Comparison of ENCODE assay signal across 9 cellular contexts in the genomic region with DNA sequence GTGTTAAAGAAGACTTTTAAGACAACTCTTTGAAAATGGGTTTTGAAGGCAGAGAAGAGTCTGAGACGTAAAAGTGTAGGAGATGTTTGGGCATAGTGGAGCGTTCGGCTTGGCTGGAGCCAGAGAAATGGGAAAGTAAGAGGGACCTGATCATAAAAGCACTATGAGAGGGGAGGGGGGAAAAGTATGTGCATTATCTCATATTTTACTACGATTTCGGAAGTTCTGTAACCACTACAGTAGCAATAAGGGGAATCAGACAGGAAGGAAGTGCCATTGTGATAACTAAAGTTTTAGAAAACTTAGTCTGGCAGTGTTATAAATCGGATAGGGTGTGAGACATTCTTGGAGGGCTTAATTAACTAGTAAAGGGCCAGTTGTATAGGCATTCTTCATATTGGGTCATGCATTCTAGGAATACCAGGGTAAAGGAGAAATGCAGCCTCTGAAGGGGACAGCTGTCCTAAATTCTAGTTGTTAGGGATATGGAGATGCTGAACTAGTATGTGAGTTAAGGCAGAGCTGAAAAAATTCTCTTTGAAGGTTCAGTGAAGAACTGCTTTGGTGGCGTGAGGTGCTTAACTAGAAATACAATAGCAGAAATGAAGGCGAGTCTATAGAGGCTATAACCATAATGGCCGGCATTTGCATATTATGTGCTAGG.
DNase-seq lines count a peak whose midpoint lies in the region; ATAC-seq and TF ChIP-seq lines count a peak whose summit lies in the region.
"Had no signal": no experiment of that assay in that cellular context is flagged by ENCODE, and none has a peak within 500 bp of the region (broad histone marks: within the 10 kb centered on the region; RNA-seq: fewer than 3 reads in every experiment).

No MANE protein-coding gene starts in this region.

- no peaks in the 10 kb centered on the region for H3K27me3 Mint-ChIP-seq in activated CD4-positive, alpha-beta T cell treated with anti-CD3 and anti-CD28 coated beads, Interleukin-2, amount 10 ng/mL, durations not matched to agents 24 days and 14 days
- peaks cover 10% of the 10 kb centered on the region for H3K27me3 Mint-ChIP-seq in activated CD8-positive, alpha-beta T cell treated with anti-CD3 and anti-CD28 coated beads for 36 hours

- no peaks in the 10 kb centered on the region for H3K36me3 Mint-ChIP-seq in activated CD4-positive, alpha-beta T cell treated with anti-CD3 and anti-CD28 coated beads, Interleukin-2, amount 10 ng/mL, durations not matched to agents 24 days and 14 days (ENCODE audit: low read depth)
- peaks cover 3% of the 10 kb centered on the region for H3K36me3 Mint-ChIP-seq in activated CD8-positive, alpha-beta T cell treated with anti-CD3 and anti-CD28 coated beads for 36 hours (ENCODE audit: low read depth)

- no peak for TF ChIP-seq EP300 in stomach (IDR thresholded peaks at IDR 0.05)

- H3K36me3 ChIP-seq in stomach: no peaks in the 10 kb centered on the region

- peaks cover 0 to 19% (median 14%) of the 10 kb centered on the region in 4 donors for H3K4me1 ChIP-seq in stomach

- H3K9me3 Mint-ChIP-seq in activated CD4-positive, alpha-beta T cell treated with anti-CD3 and anti-CD28 coated beads, Interleukin-2, amount 10 ng/mL, durations not matched to agents 24 days and 14 days: peaks cover 5% of the 10 kb centered on the region
- no peaks in the 10 kb centered on the region for H3K9me3 Mint-ChIP-seq in activated CD8-positive, alpha-beta T cell treated with anti-CD3 and anti-CD28 coated beads for 36 hours

- peaks cover 36% of the 10 kb centered on the region for H3K4me1 Mint-ChIP-seq in activated CD4-positive, alpha-beta T cell treated with anti-CD3 and anti-CD28 coated beads, Interleukin-2, amount 10 ng/mL, durations not matched to agents 24 days and 14 days
- peaks cover 25% of the 10 kb centered on the region for H3K4me1 Mint-ChIP-seq in activated CD8-positive, alpha-beta T cell treated with anti-CD3 and anti-CD28 coated beads for 36 hours (ENCODE audit: low read depth)

- H3K9me3 ChIP-seq in stomach: no peaks in the 10 kb centered on the region

- intact Hi-C loops in activated CD4-positive, alpha-beta T cell treated with anti-CD3 and anti-CD28 coated beads, Interleukin-2, amount 10 ng/mL, durations not matched to agents 24 days and 14 days (cut with micrococcal nuclease): loop anchor here (2.0 kb wide), 1 partner anchor 35 kb away; no protein-coding TSS in a partner anchor
- intact Hi-C loops in activated CD8-positive, alpha-beta T cell treated with anti-CD3 and anti-CD28 coated beads for 36 hours (cut with micrococcal nuclease): no loop called here
- intact Hi-C loops in stomach (cut with DNase I; ENCODE audit: low total_unique reads) (no loop called here), posterior cingulate gyrus (cut with DNase I) (no loop called here)

- ATAC-seq in activated CD8-positive, alpha-beta T cell treated with anti-CD3 and anti-CD28 coated beads for 36 hours: peak; percentile 60
- no peak for ATAC-seq in HG02798 (IDR thresholded peaks at IDR 0.05; ENCODE audit: poor library complexity, unreplicated experiment)

- peak overlapping the region; percentile 80 for H3K4me3 Mint-ChIP-seq in activated CD4-positive, alpha-beta T cell treated with anti-CD3 and anti-CD28 coated beads, Interleukin-2, amount 10 ng/mL, durations not matched to agents 24 days and 14 days
- H3K4me3 Mint-ChIP-seq in activated CD8-positive, alpha-beta T cell treated with anti-CD3 and anti-CD28 coated beads for 36 hours: peak overlapping the region; percentile 79

- POLR2A ChIA-PET in activated CD8-positive, alpha-beta T cell treated with anti-CD3 and anti-CD28 coated beads for 36 hours (lab: Charles Lee): no interaction called here

- H3K27ac Mint-ChIP-seq in activated CD4-positive, alpha-beta T cell treated with anti-CD3 and anti-CD28 coated beads, Interleukin-2, amount 10 ng/mL, durations not matched to agents 24 days and 14 days: peak overlapping the region; percentile 47
- peak overlapping the region; percentile 63 for H3K27ac Mint-ChIP-seq in activated CD8-positive, alpha-beta T cell treated with anti-CD3 and anti-CD28 coated beads for 36 hours

- 71 to 76% (median 75%) methylated on average over 9 of the region's 9 CpGs for WGBS in stomach, 5 donors

- no peak for TF ChIP-seq POLR2A in stomach (IDR thresholded peaks at IDR 0.05)

- TF ChIP-seq CTCF in activated CD8-positive, alpha-beta T cell treated with anti-CD3 and anti-CD28 coated beads for 36 hours (IDR thresholded peaks at IDR 0.05): no peak
- no peak for TF ChIP-seq CTCF in stomach (IDR thresholded peaks at IDR 0.05)

- peak; percentile 59 for DNase-seq in activated CD4-positive, alpha-beta T cell treated with anti-CD3 and anti-CD28 coated beads, Interleukin-2, amount 10 ng/mL, durations not matched to agents 24 days and 14 days
- no peak for DNase-seq in activated CD4-positive, alpha-beta T cell treated with anti-CD3 and anti-CD28 coated beads, Interleukin-2, amount 50 U/mL, for 48 hours
- no peak for DNase-seq in activated CD8-positive, alpha-beta T cell treated with anti-CD3 and anti-CD28 coated beads for 36 hours
- DNase-seq in stomach: no peak
- no peak for DNase-seq in A172 (ENCODE audit: low spot score)
- no peak for DNase-seq in posterior cingulate gyrus
- DNase-seq: NCI-H2029 had no signal

- peak overlapping the region; percentile 67 for H3K4me3 ChIP-seq in iPS-11a (ENCODE audit: low read depth, low read length)
- peak overlapping the region; percentile 54 to 67 (median 58) for H3K4me3 ChIP-seq in stomach

- CTCF ChIA-PET in activated CD8-positive, alpha-beta T cell treated with anti-CD3 and anti-CD28 coated beads for 36 hours (lab: Charles Lee): no interaction called here

- H3K27ac ChIP-seq in stomach: peak overlapping the region in 1 of 5 donors; percentile 10

- H3K27me3 ChIP-seq in stomach: no peaks in the 10 kb centered on the region
